20 cellular contexts compared by ENCODE assay signal in genomic region chr6:112269979-112270378, GRCh38. TPM values are rescaled to one million over a fixed set of nuclear protein-coding genes. Genes with fewer than 3 reads are reported as not detected.
"Had no signal": no experiment of that assay in that cellular context is flagged by ENCODE, and none has a peak within 500 bp of the region (broad histone marks: within the 10 kb centered on the region; RNA-seq: fewer than 3 reads in every experiment).

No MANE protein-coding gene starts in this region.

- H3K4me1 Mint-ChIP-seq: activated CD4-positive, alpha-beta memory T cell treated with anti-CD3 and anti-CD28 coated beads, Interleukin-2, amount 10 ng/mL, durations not matched to agents 7 days and 5 days; activated CD8-positive, alpha-beta memory T cell treated with anti-CD3 and anti-CD28 coated beads, Interleukin-2, amount 10 ng/mL, durations not matched to agents 7 days and 5 days; activated naive CD8-positive, alpha-beta T cell treated with anti-CD3 and anti-CD28 coated beads, Interleukin-2, amount 10 ng/mL, durations not matched to agents 7 days and 5 days; endodermal cell had no signal

- H3K4me1 ChIP-seq: pancreas, thyroid gland had no signal

- H3K27me3 ChIP-seq: cardiac muscle cell, dorsolateral prefrontal cortex, hepatocyte, pancreas, thyroid gland had no signal

- H3K36me3 ChIP-seq: cardiac muscle cell, pancreas, thyroid gland had no signal

- H3K36me3 Mint-ChIP-seq: activated CD8-positive, alpha-beta memory T cell treated with anti-CD3 and anti-CD28 coated beads, Interleukin-2, amount 10 ng/mL, durations not matched to agents 7 days and 5 days; activated naive CD8-positive, alpha-beta T cell treated with anti-CD3 and anti-CD28 coated beads, Interleukin-2, amount 10 ng/mL, durations not matched to agents 7 days and 5 days; mesothelial cell of epicardium; T-cell; WTC11 had no signal

- ATAC-seq: activated CD4-positive, alpha-beta T cell treated with anti-CD3 and anti-CD28 coated beads for 36 hours; activated CD8-positive, alpha-beta memory T cell treated with anti-CD3 and anti-CD28 coated beads, Interleukin-2, amount 10 ng/mL, durations not matched to agents 7 days and 5 days; pancreas; T-cell; WTC11 had no signal

- H3K9me3 ChIP-seq: pancreas, thyroid gland had no signal

- H3K4me3 Mint-ChIP-seq: activated CD4-positive, alpha-beta memory T cell treated with anti-CD3 and anti-CD28 coated beads, Interleukin-2, amount 10 ng/mL, durations not matched to agents 7 days and 5 days; activated CD4-positive, alpha-beta T cell treated with anti-CD3 and anti-CD28 coated beads for 36 hours; activated CD8-positive, alpha-beta memory T cell treated with anti-CD3 and anti-CD28 coated beads, Interleukin-2, amount 10 ng/mL, durations not matched to agents 7 days and 5 days; activated naive CD8-positive, alpha-beta T cell treated with anti-CD3 and anti-CD28 coated beads, Interleukin-2, amount 10 ng/mL, durations not matched to agents 7 days and 5 days; endodermal cell; mesothelial cell of epicardium; T-cell; WTC11 had no signal

- H3K9me3 Mint-ChIP-seq: activated CD4-positive, alpha-beta memory T cell treated with anti-CD3 and anti-CD28 coated beads, Interleukin-2, amount 10 ng/mL, durations not matched to agents 7 days and 5 days; activated naive CD8-positive, alpha-beta T cell treated with anti-CD3 and anti-CD28 coated beads, Interleukin-2, amount 10 ng/mL, durations not matched to agents 7 days and 5 days; activated T-helper 2 cell treated with anti-CD3 and anti-CD28 coated beads, Interferon-gamma antibody, Interleukin-2, Interleukin-4, amounts not matched to agents 10 μg/mL and 5 μg/mL and 100 μg/mL, durations not matched to agents 14 hours and 24 hours and 36 hours; endodermal cell; mesothelial cell of epicardium; T-cell; WTC11 had no signal

- DNase-seq: activated CD4-positive, alpha-beta memory T cell treated with anti-CD3 and anti-CD28 coated beads, Interleukin-2, amount 10 ng/mL, durations not matched to agents 7 days and 5 days; activated CD4-positive, alpha-beta T cell treated with anti-CD3 and anti-CD28 coated beads for 36 hours; activated CD8-positive, alpha-beta memory T cell treated with anti-CD3 and anti-CD28 coated beads, Interleukin-2, amount 10 ng/mL, durations not matched to agents 7 days and 5 days; activated naive CD4-positive, alpha-beta T cell treated with Interleukin-2 at 50 U/mL for 16 hours; activated naive CD8-positive, alpha-beta T cell treated with anti-CD3 and anti-CD28 coated beads, Interleukin-2, amount 10 ng/mL, durations not matched to agents 7 days and 5 days; amygdala; dorsolateral prefrontal cortex; endodermal cell; left cardiac atrium; pancreas; stimulated activated naive CD4-positive, alpha-beta T cell; T-cell; thyroid gland had no signal

- H3K4me3 ChIP-seq: cardiac muscle cell, dorsolateral prefrontal cortex, hepatocyte, lung, pancreas, SK-N-MC, thyroid gland had no signal

- H3K27ac Mint-ChIP-seq: activated CD4-positive, alpha-beta memory T cell treated with anti-CD3 and anti-CD28 coated beads, Interleukin-2, amount 10 ng/mL, durations not matched to agents 7 days and 5 days; activated CD4-positive, alpha-beta T cell treated with anti-CD3 and anti-CD28 coated beads for 36 hours; activated CD8-positive, alpha-beta memory T cell treated with anti-CD3 and anti-CD28 coated beads, Interleukin-2, amount 10 ng/mL, durations not matched to agents 7 days and 5 days; activated naive CD8-positive, alpha-beta T cell treated with anti-CD3 and anti-CD28 coated beads, Interleukin-2, amount 10 ng/mL, durations not matched to agents 7 days and 5 days; activated T-helper 2 cell treated with anti-CD3 and anti-CD28 coated beads, Interferon-gamma antibody, Interleukin-2, Interleukin-4, amounts not matched to agents 10 μg/mL and 5 μg/mL and 100 μg/mL, durations not matched to agents 14 hours and 24 hours and 36 hours; endodermal cell; mesothelial cell of epicardium; T-cell; WTC11 had no signal

- H3K27ac ChIP-seq: cardiac muscle cell, dorsolateral prefrontal cortex, hepatocyte, pancreas, SK-N-MC had no signal

- H3K27me3 Mint-ChIP-seq: activated CD4-positive, alpha-beta T cell treated with anti-CD3 and anti-CD28 coated beads for 36 hours had no signal

RNA-seq across cellular contexts. Expression of gene LAMA4, which starts 15.6 kb away (rescaled TPM):
- total RNA-seq: activated CD4-positive, alpha-beta memory T cell treated with anti-CD3 and anti-CD28 coated beads, Interleukin-2, amount 10 ng/mL, durations not matched to agents 7 days and 5 days; activated CD8-positive, alpha-beta memory T cell treated with anti-CD3 and anti-CD28 coated beads, Interleukin-2, amount 10 ng/mL, durations not matched to agents 7 days and 5 days; activated naive CD8-positive, alpha-beta T cell treated with anti-CD3 and anti-CD28 coated beads, Interleukin-2, amount 10 ng/mL, durations not matched to agents 7 days and 5 days; activated T-helper 2 cell treated with anti-CD3 and anti-CD28 coated beads, Interferon-gamma antibody, Interleukin-2, Interleukin-4, amounts not matched to agents 10 μg/mL and 5 μg/mL and 100 μg/mL, durations not matched to agents 14 hours and 24 hours and 36 hours had no signal
